1 cellular context compared by ENCODE assay signal in the genomic region with DNA sequence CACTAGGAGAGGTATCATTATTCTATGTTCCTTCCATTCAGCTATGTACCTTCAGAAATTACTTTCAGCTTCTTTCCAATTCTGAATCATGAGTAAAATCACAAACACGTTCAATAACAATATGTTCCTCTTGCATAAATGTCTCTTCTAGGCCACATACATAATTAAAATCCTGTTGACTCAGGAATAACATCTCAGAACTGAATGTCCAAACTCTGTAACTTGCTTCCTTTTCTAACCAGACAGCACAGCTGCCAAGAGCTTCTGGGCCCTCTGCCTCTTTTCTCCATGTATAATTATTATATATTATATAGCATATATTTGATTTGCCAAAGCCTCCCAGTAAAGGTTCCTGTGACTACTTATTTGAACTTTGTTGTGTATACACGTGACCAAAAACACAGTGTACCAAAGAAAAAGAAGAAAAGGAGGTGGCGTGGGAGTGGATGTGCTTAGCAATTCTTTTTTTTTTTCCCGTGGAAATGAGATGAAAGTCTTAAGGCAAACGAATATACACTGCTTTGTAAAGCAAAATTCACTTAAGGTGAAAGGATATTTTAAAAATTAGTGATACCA. TPM values are rescaled to one million over a fixed set of nuclear protein-coding genes. Genes with fewer than 3 reads are reported as not detected.
"Had no signal": no experiment of that assay in that cellular context is flagged by ENCODE, and none has a peak within 500 bp of the region (broad histone marks: within the 10 kb centered on the region; RNA-seq: fewer than 3 reads in every experiment).

No MANE protein-coding gene starts in this region.

RNA-seq across cellular contexts. Expression of a gene that starts 45.9 kb away (rescaled TPM):
- total RNA-seq: naive thymus-derived CD8-positive, alpha-beta T cell had no signal
- polyA plus RNA-seq: naive thymus-derived CD8-positive, alpha-beta T cell had no signal
